8 cellular contexts compared by ENCODE assay signal in the genomic region with DNA sequence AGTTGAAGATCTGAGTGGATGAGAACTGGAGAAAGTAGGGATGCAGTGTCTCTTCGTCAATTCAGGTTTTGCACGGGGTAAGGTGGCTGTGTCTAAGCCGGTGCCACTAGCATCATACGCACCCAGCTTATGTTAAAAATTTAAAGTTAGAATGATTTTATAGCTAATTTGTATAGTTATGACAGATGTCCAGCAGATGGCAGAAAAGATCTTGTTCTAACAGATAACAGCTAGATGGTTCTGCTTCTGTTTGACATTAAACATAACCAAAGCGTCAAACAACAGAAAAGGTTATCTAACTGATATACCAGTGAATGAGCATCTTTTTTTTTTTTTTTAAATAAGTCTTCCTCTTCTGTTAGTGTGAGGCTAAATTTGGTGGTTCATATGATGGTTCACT. TPM values are rescaled to one million over a fixed set of nuclear protein-coding genes. Genes with fewer than 3 reads are reported as not detected.
DNase-seq lines count a peak whose midpoint lies in the region; ATAC-seq and TF ChIP-seq lines count a peak whose summit lies in the region.

No MANE protein-coding gene starts in this region.

- no peak overlapping the region for H3K27ac Mint-ChIP-seq in neural progenitor cell

- H3K4me2 ChIP-seq in PC-9 (no peak overlapping the region), neural progenitor cell (no peak overlapping the region), neuronal stem cell (ENCODE audit: insufficient read depth, low read length, poor library complexity, severe bottlenecking) (no peak overlapping the region)

- no peak overlapping the region for H2AFZ ChIP-seq in PC-9
- H2AFZ ChIP-seq in neural progenitor cell (replicated peaks) = no peak overlapping the region
- H2AFZ ChIP-seq in neuronal stem cell (ENCODE audit: low read length) = no peak overlapping the region

- H2BK12ac ChIP-seq in neuronal stem cell (ENCODE audit: low read length) = no peak overlapping the region

- no peaks in the 10 kb centered on the region for H3K4me1 Mint-ChIP-seq in neural progenitor cell

- H3K36me3 Mint-ChIP-seq in neural progenitor cell = no peaks in the 10 kb centered on the region

- no peaks in the 10 kb centered on the region for H3K9me3 ChIP-seq in PC-9 (ENCODE audit: insufficient read depth, low read depth)
- H3K9me3 ChIP-seq in neural progenitor cell (ENCODE audit: low read depth) = no peaks in the 10 kb centered on the region
- H3K9me3 ChIP-seq in neuronal stem cell (replicated peaks in 1 of 2; ENCODE audit: control insufficient read depth in 2 of 2, insufficient read depth in 1 of 2, low read depth in 1 of 2, low read length in 2 of 2) = peaks cover 2 to 12% of the 10 kb centered on the region in 2 donors

- H3K79me2 ChIP-seq in PC-9 (ENCODE audit: low read depth) (no peaks in the 10 kb centered on the region), neural progenitor cell (ENCODE audit: low read depth) (no peaks in the 10 kb centered on the region)

- H3K79me1 ChIP-seq in neuronal stem cell (ENCODE audit: low read depth, low read length) = no peaks in the 10 kb centered on the region

- TF ChIP-seq CTCF in PC-9 (conservative IDR thresholded peaks at IDR 0.05) (peak; percentile 65), epithelial cell of proximal tubule (conservative IDR thresholded peaks at IDR 0.05; ENCODE audit: low read depth, low read length) (peak; percentile 51), neural progenitor cell (IDR thresholded peaks at IDR 0.05) (peak; percentile 46)

- H2BK15ac ChIP-seq in neuronal stem cell (ENCODE audit: low read length) = no peak overlapping the region

- CTCF ChIA-PET in PC-9 (lab: Charles Lee) = interaction anchor here (0.6 to 2.8 kb wide), 10 partner anchors 10 to 834 kb away, joined by 3 to 87 read pairs (median 7); no protein-coding TSS in a partner anchor

- no CpG with 5 or more reads among the region's 5 CpGs for WGBS in neuronal stem cell (ENCODE audit: extremely low coverage in 2 of 2, insufficient read length in 2 of 2, insufficient replicate concordance in 1 of 2), 2 donors

- H2BK5ac ChIP-seq in neuronal stem cell (ENCODE audit: low read length) = no peak overlapping the region

- H3K4ac ChIP-seq in neuronal stem cell (ENCODE audit: low read length) = no peak overlapping the region

- H3K4me1 ChIP-seq in PC-9 (replicated peaks; ENCODE audit: insufficient read depth) = no peaks in the 10 kb centered on the region
- no peaks in the 10 kb centered on the region for H3K4me1 ChIP-seq in neural progenitor cell
- H3K4me1 ChIP-seq in neuronal stem cell (ENCODE audit: control insufficient read depth in 2 of 2, insufficient read depth in 1 of 2, low read depth in 1 of 2, low read length in 2 of 2) = no peaks in the 10 kb centered on the region

- H4K91ac ChIP-seq in neuronal stem cell (ENCODE audit: low read depth, low read length, poor library complexity) = no peak overlapping the region

- H4K8ac ChIP-seq in neuronal stem cell (ENCODE audit: low read depth, low read length) = no peak overlapping the region

- peaks cover 4% of the 10 kb centered on the region for H3K27me3 Mint-ChIP-seq in neural progenitor cell (ENCODE audit: insufficient read depth, low read depth)

- ATAC-seq in GM21786 (IDR thresholded peaks at IDR 0.05; ENCODE audit: unreplicated experiment) = no peak
- no peak for ATAC-seq in HG02571 (IDR thresholded peaks at IDR 0.05; ENCODE audit: unreplicated experiment)

- no peak overlapping the region for H3K23ac ChIP-seq in neuronal stem cell (ENCODE audit: low read depth, low read length, poor library complexity)

- H3K9me2 ChIP-seq in PC-9 (ENCODE audit: insufficient read depth) = no peaks in the 10 kb centered on the region

- POLR2A ChIA-PET in PC-9 (lab: Charles Lee; ENCODE audit: unreplicated experiment) = interaction anchor here (0.5 kb wide), 1 partner anchor 1897 kb away, joined by 3 read pairs; the partner anchor contains the start of gene ZNF329

- H3K4me3 ChIP-seq in PC-9 = no peak overlapping the region
- no peak overlapping the region for H3K4me3 ChIP-seq in epithelial cell of proximal tubule (ENCODE audit: low read depth, low read length)
- H3K4me3 ChIP-seq in neural progenitor cell = no peak overlapping the region
- no peak overlapping the region for H3K4me3 ChIP-seq in neuronal stem cell (ENCODE audit: low read length in 2 of 2)

- H4K20me1 ChIP-seq in PC-9 (ENCODE audit: insufficient read depth) (no peaks in the 10 kb centered on the region), neural progenitor cell (ENCODE audit: low read depth) (no peaks in the 10 kb centered on the region)

- H3K9me3 Mint-ChIP-seq in neural progenitor cell = peaks cover 13% of the 10 kb centered on the region

- DNase-seq in DMS53 treated with DMSO at 0.1 percent for 48 hours (lab: John Stamatoyannopoulos, UW; ENCODE audit: unreplicated experiment) = peak; percentile 72
- DNase-seq in KG1 (lab: John Stamatoyannopoulos, UW) = peak; percentile 61
- DNase-seq in PC-9 = no peak
- DNase-seq in epithelial cell of proximal tubule (ENCODE audit: low read depth) = peak; percentile 18
- DNase-seq in neural progenitor cell (ENCODE audit: low spot score) = peak; percentile 56
- no peak for DNase-seq in neuronal stem cell (ENCODE audit: low spot score)

- no peak overlapping the region for H2BK120ac ChIP-seq in neuronal stem cell (ENCODE audit: low read depth, low read length)

- H3K14ac ChIP-seq in neuronal stem cell (ENCODE audit: low read length) = no peak overlapping the region

- no peak overlapping the region for H3K4me3 Mint-ChIP-seq in neural progenitor cell

- BruUV-seq in PC-9 (replicated peaks; lab: Mats Ljungman, UMichigan) = no TSS peak

- no peak overlapping the region for H3K18ac ChIP-seq in neuronal stem cell (ENCODE audit: low read length)

- H3K36me3 ChIP-seq in PC-9 (ENCODE audit: low read depth) (no peaks in the 10 kb centered on the region), neural progenitor cell (no peaks in the 10 kb centered on the region), neuronal stem cell (replicated peaks in 1 of 2; ENCODE audit: control insufficient read depth in 2 of 2, insufficient read depth in 2 of 2, low read length in 2 of 2) (no peaks in the 10 kb centered on the region)

- H2AK5ac ChIP-seq in neuronal stem cell (ENCODE audit: low read depth, low read length) = no peak overlapping the region

- H3K27ac ChIP-seq in PC-9 = no peak overlapping the region
- H3K27ac ChIP-seq in neural progenitor cell = no peak overlapping the region
- no peak overlapping the region for H3K27ac ChIP-seq in neuronal stem cell (replicated peaks; ENCODE audit: low read length)

- intact Hi-C loops in PC-9 (cut with micrococcal nuclease; ENCODE audit: unreplicated experiment) = loop anchor here (1.0 to 10.0 kb wide), 4 partner anchors 80 to 619 kb away; no protein-coding TSS in a partner anchor

- H3F3A ChIP-seq in PC-9 (ENCODE audit: insufficient read depth, low read depth) (0 out of 2 replicates have a peak, but pooled peaks cover 4% of the 10 kb centered on the region), neural progenitor cell (ENCODE audit: low read depth) (no peaks in the 10 kb centered on the region)

- H3K27me3 ChIP-seq in PC-9 (ENCODE audit: insufficient read depth, low read depth) = no peaks in the 10 kb centered on the region
- H3K27me3 ChIP-seq in neural progenitor cell = no peaks in the 10 kb centered on the region
- H3K27me3 ChIP-seq in neuronal stem cell (ENCODE audit: control insufficient read depth in 3 of 3, insufficient read depth in 3 of 3, low read depth in 1 of 3, low read length in 3 of 3) = no peaks in the 10 kb centered on the region

- no peak overlapping the region for H3K9ac ChIP-seq in neural progenitor cell
- H3K9ac ChIP-seq in neuronal stem cell (ENCODE audit: low read depth, low read length, poor library complexity) = no peak overlapping the region

RNA-seq across cellular contexts. Expression of gene EDDM13, which starts 18.8 kb away (rescaled TPM):
- not detected in 2 replicates for total RNA-seq in PC-9 (2021)
- not detected in 2 replicates for total RNA-seq in epithelial cell of proximal tubule
- not detected in 2 replicates for total RNA-seq in neural progenitor cell (ENCODE audit: low replicate concordance)
- polyA plus RNA-seq in neuronal stem cell (2013, experiment 1 of 2) = not detected
- not detected for polyA plus RNA-seq in neuronal stem cell (2013, experiment 2 of 2)

RNA-seq across cellular contexts. Expression of gene ZSCAN5C, which starts 51.7 kb away (rescaled TPM):
- total RNA-seq in PC-9 (2021) (not detected in 2 replicates), epithelial cell of proximal tubule (not detected in 2 replicates), neural progenitor cell (ENCODE audit: low replicate concordance) (not detected in 2 replicates)
- polyA plus RNA-seq in neuronal stem cell (2013, experiment 1 of 2) = not detected
- 0.03 TPM for polyA plus RNA-seq in neuronal stem cell (2013, experiment 2 of 2)

RNA-seq across cellular contexts. Expression of gene ZSCAN5B, which starts 56.2 kb away (rescaled TPM):
- not detected in 2 replicates for total RNA-seq in PC-9 (2021)
- total RNA-seq in epithelial cell of proximal tubule = not detected in 2 replicates
- total RNA-seq in neural progenitor cell (ENCODE audit: low replicate concordance) = not detected in 2 replicates
- 0.06 TPM for polyA plus RNA-seq in neuronal stem cell (2013, experiment 1 of 2)
- polyA plus RNA-seq in neuronal stem cell (2013, experiment 2 of 2) = 0.08 TPM

Comparison
In these comparisons a context has a peak if more than half of its experiments do, and no peak if none do; other contexts are left out.
1. DNase-seq: peak in DMS53 treated with DMSO at 0.1 percent for 48 hours (single experiment), KG1 (single experiment), epithelial cell of proximal tubule (single experiment) and neural progenitor cell (single experiment); none in PC-9 (0 of 2) and neuronal stem cell (single experiment).
2. Peak in every context shown above with its lines, with median percentiles within 50 percentile points of each other: CTCF ChIP-seq.